ENCODE assay signal across 25 cellular contexts in genomic region chr6:106156863-106157262, GRCh38.
DNase-seq lines count a peak whose midpoint lies in the region; ATAC-seq, FAIRE-seq and TF ChIP-seq lines count a peak whose summit lies in the region.
"Had no signal": no experiment of that assay in that cellular context is flagged by ENCODE, and none has a peak within 500 bp of the region (broad histone marks: within the 10 kb centered on the region; RNA-seq: fewer than 3 reads in every experiment).

No MANE protein-coding gene starts in this region.

- no peaks in the 10 kb centered on the region for H3K36me3 ChIP-seq in K562 (ENCODE audit: control insufficient read depth, insufficient read depth, low read length)
- H3K36me3 ChIP-seq: BLaER1 had no signal

- FAIRE-seq in K562 (lab: Jason Lieb, UNC) = no peak

- peaks cover 0 to 9% of the 10 kb centered on the region in 2 experiments; a peak in 2 of 5 replicates for H3K4me1 ChIP-seq in K562 (replicated peaks in 1 of 2; ENCODE audit: control insufficient read depth in 2 of 2, insufficient read depth in 2 of 2, low read length in 2 of 2)
- H3K4me1 ChIP-seq: BLaER1, body of pancreas had no signal

- no peak overlapping the region for H3K4me3 Mint-ChIP-seq in HFFc6
- H3K4me3 Mint-ChIP-seq: activated CD4-positive, alpha-beta memory T cell treated with anti-CD3 and anti-CD28 coated beads, Interleukin-2, amount 10 ng/mL, durations not matched to agents 7 days and 5 days; activated T-helper 1 cell treated with anti-CD3 and anti-CD28 coated beads, Interleukin-12 subunit alpha, Interleukin-12 subunit beta, Interleukin-2, Interleukin-4 antibody, amounts not matched to agents 30 ng/mL and 10 ng/mL and 1 ng/mL, durations not matched to agents 14 hours and 24 hours and 36 hours; immature natural killer cell; type B pancreatic cell had no signal

- intact Hi-C loops in K562 (cut with micrococcal nuclease) (no loop called here), left colon (cut with DNase I, micrococcal nuclease) (no loop called here), sciatic nerve (cut with DNase I) (no loop called here)

- DNase-seq in HFFc6 = no peak
- DNase-seq in K562 (ENCODE audit: extremely low read depth in 1 of 4, low spot score in 3 of 4) = no peak
- DNase-seq in left colon = no peak
- DNase-seq in sciatic nerve (ENCODE audit: low spot score) = no peak
- DNase-seq in activated naive CD4-positive, alpha-beta T cell treated with anti-CD3 and anti-CD28 coated beads, Interleukin-2, amount 50 U/mL, for 72 hours (ENCODE audit: low spot score in 2 of 2) = no peak
- DNase-seq: activated CD4-positive, alpha-beta memory T cell treated with anti-CD3 and anti-CD28 coated beads, Interleukin-2, amount 10 ng/mL, durations not matched to agents 7 days and 5 days; activated CD8-positive, alpha-beta memory T cell treated with anti-CD3 and anti-CD28 coated beads, Interleukin-2, amount 50 U/mL, for 4 hours; activated naive CD4-positive, alpha-beta T cell treated with Interleukin-2 at 50 U/mL for 16 hours; body of pancreas; dorsolateral prefrontal cortex; H7; immature natural killer cell; NCI-H1417 treated with DMSO at 0.1 percent for 48 hours; NCI-H2081; NCI-H526 treated with DMSO at 0.1 percent for 48 hours; Right ventricle myocardium superior; stimulated activated CD4-positive, alpha-beta T cell treated with anti-CD3 and anti-CD28 coated beads, Interleukin-4, amount 100 ng/mL, for 4 hours; T-helper 2 cell had no signal

- in situ Hi-C loops in K562 (cut with MboI) = no loop called here

- no peaks in the 10 kb centered on the region for H4K20me1 ChIP-seq in K562 (replicated peaks; ENCODE audit: control insufficient read depth, insufficient read depth, low read length)
- H4K20me1 ChIP-seq: BLaER1 had no signal

- peak overlapping the region; percentile 3; the same call in 1 of the 2 replicates for H3K27ac Mint-ChIP-seq in HFFc6
- no peak overlapping the region for H3K27ac Mint-ChIP-seq in activated naive CD4-positive, alpha-beta T cell treated with anti-CD3 and anti-CD28 coated beads, Interleukin-2, amount 50 U/mL, for 72 hours
- H3K27ac Mint-ChIP-seq: activated CD4-positive, alpha-beta memory T cell treated with anti-CD3 and anti-CD28 coated beads, Interleukin-2, amount 10 ng/mL, durations not matched to agents 7 days and 5 days; activated T-helper 1 cell treated with anti-CD3 and anti-CD28 coated beads, Interleukin-12 subunit alpha, Interleukin-12 subunit beta, Interleukin-2, Interleukin-4 antibody, amounts not matched to agents 30 ng/mL and 10 ng/mL and 1 ng/mL, durations not matched to agents 14 hours and 24 hours and 36 hours; progenitor cell of endocrine pancreas; type B pancreatic cell had no signal

- no peak for TF ChIP-seq EP300 in K562 (IDR thresholded peaks at IDR 0.05; ENCODE audit: low read length)

- H3K4me3 ChIP-seq in K562 = no peak overlapping the region
- H3K4me3 ChIP-seq: BLaER1, body of pancreas, dorsolateral prefrontal cortex had no signal

- no peak overlapping the region for H3K27ac ChIP-seq in K562 (ENCODE audit: extremely low read depth, low read depth, low read length)
- H3K27ac ChIP-seq: BLaER1, body of pancreas, dorsolateral prefrontal cortex had no signal

- H3K4me1 Mint-ChIP-seq in HFFc6 (ENCODE audit: low read depth) = peaks cover 67% of the 10 kb centered on the region

- no peaks in the 10 kb centered on the region for H3K9me3 ChIP-seq in K562 (replicated peaks; ENCODE audit: control insufficient read depth, insufficient read depth, low read depth, low read length)
- H3K9me3 ChIP-seq: BLaER1, body of pancreas had no signal

- TF ChIP-seq CTCF in HFFc6 (IDR thresholded peaks at IDR 0.05) (no peak), K562 (IDR thresholded peaks at IDR 0.05 in 2 of 3, conservative IDR thresholded peaks at IDR 0.05 in 1 of 3; ENCODE audit: insufficient read depth in 2 of 3, low read depth in 1 of 3, low read length in 3 of 3) (no peak)

- BruUV-seq in K562 (replicated peaks; lab: Mats Ljungman, UMichigan) = no TSS peak

- no peaks in the 10 kb centered on the region for H3K79me2 ChIP-seq in K562 (ENCODE audit: control insufficient read depth, insufficient read depth, low read length)

- WGBS in K562 (ENCODE audit: insufficient coverage, low coverage, missing lambda C conversion rate) = 36% methylated on average over 1 of the region's 3 CpGs

- H3K27me3 ChIP-seq in K562 (ENCODE audit: control insufficient read depth in 2 of 2, insufficient read depth in 2 of 2, low read length in 2 of 2) = no peaks in the 10 kb centered on the region
- H3K27me3 ChIP-seq: BLaER1, body of pancreas, dorsolateral prefrontal cortex had no signal

- peak overlapping the region; percentile 27; the same call in 1 of the 2 replicates for H2AFZ ChIP-seq in K562 (ENCODE audit: low read depth, low read length)

- TF ChIP-seq RAD21 in K562 (CRISPR knock-in tag; conservative IDR thresholded peaks at IDR 0.05 in 1 of 2, IDR thresholded peaks at IDR 0.05 in 1 of 2) = no peak

- H3K9me3 Mint-ChIP-seq in HFFc6 = no peaks in the 10 kb centered on the region
- H3K9me3 Mint-ChIP-seq in activated naive CD4-positive, alpha-beta T cell treated with anti-CD3 and anti-CD28 coated beads, Interleukin-2, amount 50 U/mL, for 72 hours = peaks cover 0 to 10% of the 10 kb centered on the region in 2 donors
- H3K9me3 Mint-ChIP-seq: immature natural killer cell had no signal

- H3K4me2 ChIP-seq in K562 (ENCODE audit: insufficient read depth, low read length) = no peak overlapping the region
- H3K4me2 ChIP-seq: BLaER1 had no signal

- no peak for TF ChIP-seq POLR2A in K562 (conservative IDR thresholded peaks at IDR 0.05)

- H3K9me1 ChIP-seq in K562 (ENCODE audit: control insufficient read depth, insufficient read depth, low read length) = no peaks in the 10 kb centered on the region

- H3K36me3 Mint-ChIP-seq in HFFc6 (ENCODE audit: low read depth) = no peaks in the 10 kb centered on the region
- peaks cover 0 to 7% of the 10 kb centered on the region in 2 donors for H3K36me3 Mint-ChIP-seq in activated naive CD4-positive, alpha-beta T cell treated with anti-CD3 and anti-CD28 coated beads, Interleukin-2, amount 50 U/mL, for 72 hours
- H3K36me3 Mint-ChIP-seq: type B pancreatic cell had no signal

- no peak overlapping the region for H3K9ac ChIP-seq in K562 (ENCODE audit: insufficient read depth in 1 of 2, low read depth in 2 of 2, low read length in 2 of 2)
- H3K9ac ChIP-seq: BLaER1 had no signal

- ATAC-seq in K562 (no peak), left colon (peak; percentile 50), sciatic nerve (peak; percentile 56), GM18868 (IDR thresholded peaks at IDR 0.05; ENCODE audit: unreplicated experiment) (no peak), HG02885 (IDR thresholded peaks at IDR 0.05; ENCODE audit: poor library complexity, unreplicated experiment) (no peak)
- no peak for ATAC-seq in activated naive CD4-positive, alpha-beta T cell treated with anti-CD3 and anti-CD28 coated beads, Interleukin-2, amount 50 U/mL, for 72 hours
- ATAC-seq: body of pancreas, left lobe of liver had no signal

- no peaks in the 10 kb centered on the region; the same call in 1 of the 2 replicates for H3K27me3 Mint-ChIP-seq in HFFc6 (ENCODE audit: insufficient read depth)
- H3K27me3 Mint-ChIP-seq: activated CD4-positive, alpha-beta memory T cell treated with anti-CD3 and anti-CD28 coated beads, Interleukin-2, amount 10 ng/mL, durations not matched to agents 7 days and 5 days; type B pancreatic cell had no signal

- POLR2A ChIA-PET in K562 (lab: Yijun Ruan, JAX) = interaction anchor here (0.7 to 1.2 kb wide), 2 partner anchors 10 kb away, joined by 3 to 4 read pairs; no protein-coding TSS in a partner anchor

- CTCF ChIA-PET in K562 (lab: Yijun Ruan, JAX; ENCODE audit: low intra/inter-chr PET ratio) = no interaction called here

TF ChIP-seq in K562, 482 proteins besides CTCF, POLR2A, EP300 and RAD21 (continues in another document):
- TF ChIP-seq ZNF512 (tag; IDR thresholded peaks at IDR 0.05) = no peak
- TF ChIP-seq MAFF (IDR thresholded peaks at IDR 0.05; ENCODE audit: low read length) = no peak
- no peak for TF ChIP-seq E2F3 (CRISPR knock-in tag; IDR thresholded peaks at IDR 0.05)
- no peak for TF ChIP-seq SIRT6 (IDR thresholded peaks at IDR 0.05; ENCODE audit: low read depth, low read length)
- no peak for TF ChIP-seq DPF2 (IDR thresholded peaks at IDR 0.05)
- no peak for TF ChIP-seq IRF2 (CRISPR knock-in tag; IDR thresholded peaks at IDR 0.05)
- TF ChIP-seq TCF15 (CRISPR knock-in tag; IDR thresholded peaks at IDR 0.05) = no peak
- TF ChIP-seq CREB3L1 (IDR thresholded peaks at IDR 0.05; ENCODE audit: borderline replicate concordance, low read depth) = no peak

Comparison
In these comparisons a context has a peak if more than half of its experiments do, and no peak if none do; other contexts are left out.
1. ATAC-seq: peak in left colon (single experiment) and sciatic nerve (single experiment); none in K562 (single experiment), activated naive CD4-positive, alpha-beta T cell treated with anti-CD3 and anti-CD28 coated beads, Interleukin-2, amount 50 U/mL, for 72 hours (0 of 2), GM18868 (single experiment) and HG02885 (single experiment).